In the genomic region with DNA sequence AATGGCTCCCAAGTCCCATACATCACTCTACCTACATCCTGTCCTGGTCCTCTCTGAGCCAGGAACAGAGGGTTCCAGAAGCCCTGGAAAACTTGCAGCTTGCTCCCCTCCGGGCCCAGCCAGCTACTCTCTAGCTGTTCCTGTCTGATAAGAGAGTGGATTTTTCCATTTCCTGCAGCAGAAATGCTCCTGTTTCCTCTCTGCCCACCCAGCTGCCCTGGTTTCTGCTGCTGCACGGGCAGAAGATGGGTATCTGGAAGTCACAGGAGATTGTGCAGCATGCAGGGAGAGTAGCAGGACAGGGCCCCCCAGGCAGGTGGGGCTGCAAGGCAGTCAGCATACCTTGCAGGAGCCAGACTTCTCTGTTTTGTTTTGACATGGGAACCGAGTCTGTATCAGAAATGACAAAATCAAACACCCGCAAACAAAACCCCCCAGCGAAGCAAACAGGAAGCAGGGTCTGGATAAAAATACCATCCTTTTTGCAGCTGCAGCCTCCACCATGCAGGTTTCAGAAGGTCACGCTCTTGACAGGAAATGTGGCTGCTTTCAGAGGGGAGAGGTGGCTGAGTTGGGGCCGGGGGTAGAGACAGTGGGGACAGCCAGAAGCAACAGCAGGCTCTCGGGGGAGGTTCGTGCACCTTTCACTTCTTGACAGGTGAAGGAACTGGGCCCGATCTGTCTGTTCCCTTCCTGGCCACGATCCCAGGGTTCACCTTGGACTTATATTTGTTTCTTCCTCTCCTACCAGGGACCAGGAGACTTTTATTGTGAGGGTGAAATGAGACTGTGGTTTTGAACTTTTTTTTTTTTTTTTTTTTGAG, we compare ENCODE assay signal across 8 cellular contexts. TPM values are rescaled to one million over a fixed set of nuclear protein-coding genes. Genes with fewer than 3 reads are reported as not detected.
DNase-seq lines count a peak whose midpoint lies in the region; ATAC-seq and TF ChIP-seq lines count a peak whose summit lies in the region.

No MANE protein-coding gene starts in this region.

- no peak for TF ChIP-seq CTCF in GM12864 (IDR thresholded peaks at IDR 0.05; ENCODE audit: low read depth, low read length, missing control alignments)

- ATAC-seq in GM21423 (IDR thresholded peaks at IDR 0.05; ENCODE audit: unreplicated experiment) (peak; percentile 55), left lobe of liver (peak; percentile 56)

- no peak for TF ChIP-seq POLR2A in erythroblast (IDR thresholded peaks at IDR 0.05; ENCODE audit: low read length)

- DNase-seq in GM12864 (ENCODE audit: low read depth): peak; percentile 96
- DNase-seq in Jurkat, Clone E6-1 (ENCODE audit: low read depth, low spot score): peak; percentile 79
- peak; percentile 63 for DNase-seq in activated CD8-positive, alpha-beta memory T cell treated with anti-CD3 and anti-CD28 coated beads, Interleukin-2, amount 50 U/mL, for 4 hours
- DNase-seq in left lobe of liver (ENCODE audit: low spot score): no peak
- DNase-seq in mucosa of gallbladder (ENCODE audit: low spot score): no peak
- DNase-seq in A172 (ENCODE audit: low spot score): no peak
- DNase-seq in erythroblast (lab: John Stamatoyannopoulos, UW): no peak

- H3K4me3 ChIP-seq in GM12864 (ENCODE audit: low read depth, low read length): peak overlapping the region; percentile 20
- peak overlapping the region; percentile 42 for H3K4me3 ChIP-seq in Jurkat, Clone E6-1 (ENCODE audit: low read length)

RNA-seq across cellular contexts. Expression of a gene that starts 50.8 kb away (rescaled TPM):
- polyA plus RNA-seq in Jurkat, Clone E6-1 (2012; ENCODE audit: insufficient read depth, insufficient read length): 17.5 TPM
- total RNA-seq in left lobe of liver (2.9 TPM), mucosa of gallbladder (48.3 TPM)
- total RNA-seq in A172 (2014; rRNA removed; shearing (Covaris generic)): 83.9 and 103 TPM in 2 replicates

Comparison
In these comparisons a context has a peak if more than half of its experiments do, and no peak if none do; other contexts are left out.
1. DNase-seq: peak in GM12864 (single experiment), Jurkat, Clone E6-1 (single experiment) and activated CD8-positive, alpha-beta memory T cell treated with anti-CD3 and anti-CD28 coated beads, Interleukin-2, amount 50 U/mL, for 4 hours (single experiment); none in left lobe of liver (single experiment), mucosa of gallbladder (single experiment), A172 (single experiment) and erythroblast (0 of 2).
2. RNA of a gene that starts 50.8 kb away (total RNA-seq): 83.9 to 103 TPM in A172 and 48.3 TPM in mucosa of gallbladder (single experiment); 2.9 TPM in left lobe of liver (single experiment); every median in the first group is over 10 times any median in the second.